In genomic region chr2:59830601-59831000, GRCh38 we compare ENCODE assay signal across 23 cellular contexts.
"Had no signal": no experiment of that assay in that cellular context is flagged by ENCODE, and none has a peak within 500 bp of the region (broad histone marks: within the 10 kb centered on the region; RNA-seq: fewer than 3 reads in every experiment).

No MANE protein-coding gene starts in this region.

- H3K4me1 ChIP-seq: colonic mucosa, esophagus muscularis mucosa, esophagus squamous epithelium, foreskin keratinocyte, gastrocnemius medialis, gastroesophageal sphincter had no signal

- H3K27ac Mint-ChIP-seq: dendritic cell treated with granulocyte-macrophage colony-stimulating factor and Interleukin-4, amounts not matched to agents 40 ng/mL and 50 ng/mL, for 4 days; endodermal cell had no signal

- H3K4me3 ChIP-seq: colonic mucosa, coronary artery, dorsolateral prefrontal cortex, esophagus muscularis mucosa, esophagus squamous epithelium, gastrocnemius medialis, gastroesophageal sphincter had no signal

- H3K4me1 Mint-ChIP-seq: endodermal cell had no signal

- H3K27me3 ChIP-seq: colonic mucosa, esophagus muscularis mucosa, esophagus squamous epithelium, foreskin keratinocyte, gastrocnemius medialis, gastroesophageal sphincter had no signal

- H3K27me3 Mint-ChIP-seq: dendritic cell treated with granulocyte-macrophage colony-stimulating factor and Interleukin-4, amounts not matched to agents 40 ng/mL and 50 ng/mL, for 4 days had no signal

- H3K36me3 ChIP-seq: colonic mucosa, esophagus muscularis mucosa, esophagus squamous epithelium, gastrocnemius medialis, gastroesophageal sphincter had no signal

- H3K4me3 Mint-ChIP-seq: dendritic cell treated with granulocyte-macrophage colony-stimulating factor and Interleukin-4, amounts not matched to agents 40 ng/mL and 50 ng/mL, for 4 days; endodermal cell had no signal

- DNase-seq: cerebellar nuclear complex; colonic mucosa; cortex of kidney; dermis blood vessel endothelial cell; dorsolateral prefrontal cortex; effector CD4-positive, alpha-beta T cell; effector CD8-positive, alpha-beta T cell; effector memory CD4-positive, alpha-beta T cell; endodermal cell; erythroblast; esophagus squamous epithelium; foreskin fibroblast; foreskin keratinocyte; foreskin melanocyte; gastrocnemius medialis; glutamatergic neuron; head of caudate nucleus had no signal

- H3K27ac ChIP-seq: colonic mucosa, coronary artery, dorsolateral prefrontal cortex, epithelial cell of prostate, esophagus muscularis mucosa, esophagus squamous epithelium, foreskin keratinocyte, gastrocnemius medialis, gastroesophageal sphincter had no signal

- H3K9me3 ChIP-seq: colonic mucosa, esophagus muscularis mucosa, esophagus squamous epithelium, gastrocnemius medialis, gastroesophageal sphincter had no signal

- ATAC-seq: esophagus mucosa, foreskin keratinocyte, gastrocnemius medialis, gastroesophageal sphincter had no signal

- H3K9me3 Mint-ChIP-seq: dendritic cell treated with granulocyte-macrophage colony-stimulating factor and Interleukin-4, amounts not matched to agents 40 ng/mL and 50 ng/mL, for 4 days had no signal
